Comparison of ENCODE assay signal across 22 cellular contexts in genomic region chr20:5785146-5785545, GRCh38. TPM values are rescaled to one million over a fixed set of nuclear protein-coding genes. Genes with fewer than 3 reads are reported as not detected.
DNase-seq lines count a peak whose midpoint lies in the region; ATAC-seq and TF ChIP-seq lines count a peak whose summit lies in the region.
"Had no signal": no experiment of that assay in that cellular context is flagged by ENCODE, and none has a peak within 500 bp of the region (broad histone marks: within the 10 kb centered on the region; RNA-seq: fewer than 3 reads in every experiment).

No MANE protein-coding gene starts in this region.

- no peaks in the 10 kb centered on the region for H3K27me3 ChIP-seq in naive thymus-derived CD4-positive, alpha-beta T cell (ENCODE audit: control insufficient read depth in 2 of 2, insufficient read depth in 2 of 2, low read length in 2 of 2)
- H3K27me3 ChIP-seq: neural progenitor cell had no signal

- no peak overlapping the region for H3K4me3 Mint-ChIP-seq in stimulated activated naive CD8-positive, alpha-beta T cell treated with anti-CD3 and anti-CD28 coated beads, Interleukin-15, Interleukin-2, amounts not matched to agents 100 ng/mL and 50 ng/mL, for 24 hours
- H3K4me3 Mint-ChIP-seq in naive thymus-derived CD4-positive, alpha-beta T cell: no peak overlapping the region
- H3K4me3 Mint-ChIP-seq: activated CD8-positive, alpha-beta memory T cell treated with anti-CD3 and anti-CD28 coated beads, Interleukin-2, amount 10 ng/mL, durations not matched to agents 7 days and 5 days; activated naive CD8-positive, alpha-beta T cell treated with anti-CD3 and anti-CD28 coated beads for 36 hours; neural progenitor cell; stimulated activated memory B cell treated with anti-CD40 and anti-IgM and Interleukin-4, amounts not matched to agents 10 μg/mL and 1 μg/mL and 100 μg/mL, for 72 hours; T-cell had no signal

- H3K27ac ChIP-seq in naive thymus-derived CD4-positive, alpha-beta T cell (ENCODE audit: low read depth, low read length): no peak overlapping the region
- H3K27ac ChIP-seq: GM23248, neural progenitor cell, psoas muscle, skin epidermis had no signal

- H3K9me3 ChIP-seq in naive thymus-derived CD4-positive, alpha-beta T cell (ENCODE audit: control insufficient read depth in 2 of 3, low read length in 3 of 3): no peaks in the 10 kb centered on the region
- H3K9me3 ChIP-seq: psoas muscle had no signal

- peak overlapping the region; percentile 8 for H3K27ac Mint-ChIP-seq in stimulated activated naive CD8-positive, alpha-beta T cell treated with anti-CD3 and anti-CD28 coated beads, Interleukin-15, Interleukin-2, amounts not matched to agents 100 ng/mL and 50 ng/mL, for 24 hours
- H3K27ac Mint-ChIP-seq in naive thymus-derived CD4-positive, alpha-beta T cell: peak overlapping the region in 8 of 9 donors; percentile 7 to 84 (median 58)
- H3K27ac Mint-ChIP-seq: activated CD8-positive, alpha-beta memory T cell treated with anti-CD3 and anti-CD28 coated beads, Interleukin-2, amount 10 ng/mL, durations not matched to agents 7 days and 5 days; activated naive CD8-positive, alpha-beta T cell treated with anti-CD3 and anti-CD28 coated beads for 36 hours; neural progenitor cell had no signal

- H3K36me3 Mint-ChIP-seq in stimulated activated naive CD8-positive, alpha-beta T cell treated with anti-CD3 and anti-CD28 coated beads, Interleukin-15, Interleukin-2, amounts not matched to agents 100 ng/mL and 50 ng/mL, for 24 hours (ENCODE audit: low read depth): peaks cover 15% of the 10 kb centered on the region
- peaks cover 5 to 22% (median 7%) of the 10 kb centered on the region in 5 donors for H3K36me3 Mint-ChIP-seq in naive thymus-derived CD4-positive, alpha-beta T cell

- ATAC-seq in stimulated activated naive CD8-positive, alpha-beta T cell treated with anti-CD3 and anti-CD28 coated beads, Interleukin-15, Interleukin-2, amounts not matched to agents 100 U/mL and 50 U/mL, for 24 hours: no peak
- no peak for ATAC-seq in naive thymus-derived CD4-positive, alpha-beta T cell
- ATAC-seq in HG03159 (IDR thresholded peaks at IDR 0.05; ENCODE audit: unreplicated experiment) (no peak), HG03439 (IDR thresholded peaks at IDR 0.05; ENCODE audit: unreplicated experiment) (no peak)
- ATAC-seq: activated CD8-positive, alpha-beta memory T cell treated with anti-CD3 and anti-CD28 coated beads, Interleukin-2, amount 10 ng/mL, durations not matched to agents 7 days and 5 days; HepG2; stimulated activated memory B cell treated with anti-CD40 and anti-IgM and Interleukin-4, amounts not matched to agents 10 μg/mL and 1 μg/mL and 100 μg/mL, for 72 hours; T-cell had no signal

- no peak for TF ChIP-seq CTCF in epithelial cell of esophagus (IDR thresholded peaks at IDR 0.05; ENCODE audit: insufficient read depth, low read depth, low read length, missing control alignments)

- DNase-seq in stimulated activated naive CD8-positive, alpha-beta T cell treated with anti-CD3 and anti-CD28 coated beads, Interleukin-15, Interleukin-2, amounts not matched to agents 100 U/mL and 50 U/mL, for 24 hours: no peak
- DNase-seq in epithelial cell of esophagus (ENCODE audit: low read depth): peak; percentile 84
- DNase-seq in naive thymus-derived CD4-positive, alpha-beta T cell: no peak
- DNase-seq in T1000 (lab: John Stamatoyannopoulos, UW): no peak
- DNase-seq in mesenteric fat pad (ENCODE audit: low spot score): no peak
- DNase-seq: activated CD4-positive, alpha-beta T cell treated with anti-CD3 and anti-CD28 coated beads for 4 hours; activated CD8-positive, alpha-beta memory T cell treated with anti-CD3 and anti-CD28 coated beads, Interleukin-2, amount 10 ng/mL, durations not matched to agents 7 days and 5 days; activated naive CD8-positive, alpha-beta T cell treated with anti-CD3 and anti-CD28 coated beads for 36 hours; effector memory CD4-positive, alpha-beta T cell; GM23248; midbrain; NCI-H1105 treated with DMSO at 0.1 percent for 48 hours; NCI-H446 treated with DMSO at 0.1 percent for 48 hours; psoas muscle; T-cell had no signal

- peaks cover 0 to 34% (median 0%) of the 10 kb centered on the region in 3 experiments for H3K36me3 ChIP-seq in naive thymus-derived CD4-positive, alpha-beta T cell (ENCODE audit: control insufficient read depth in 2 of 3, insufficient read depth in 3 of 3, low read length in 3 of 3)
- H3K36me3 ChIP-seq: neural progenitor cell had no signal

- H3K4me1 Mint-ChIP-seq in stimulated activated naive CD8-positive, alpha-beta T cell treated with anti-CD3 and anti-CD28 coated beads, Interleukin-15, Interleukin-2, amounts not matched to agents 100 ng/mL and 50 ng/mL, for 24 hours (ENCODE audit: low read depth): peaks cover 6% of the 10 kb centered on the region
- peaks cover 2 to 30% (median 15%) of the 10 kb centered on the region in 7 donors for H3K4me1 Mint-ChIP-seq in naive thymus-derived CD4-positive, alpha-beta T cell

- H3K27me3 Mint-ChIP-seq in stimulated activated naive CD8-positive, alpha-beta T cell treated with anti-CD3 and anti-CD28 coated beads, Interleukin-15, Interleukin-2, amounts not matched to agents 100 ng/mL and 50 ng/mL, for 24 hours: no peaks in the 10 kb centered on the region
- no peaks in the 10 kb centered on the region for H3K27me3 Mint-ChIP-seq in naive thymus-derived CD4-positive, alpha-beta T cell
- H3K27me3 Mint-ChIP-seq: activated CD8-positive, alpha-beta memory T cell treated with anti-CD3 and anti-CD28 coated beads, Interleukin-2, amount 10 ng/mL, durations not matched to agents 7 days and 5 days; activated naive CD8-positive, alpha-beta T cell treated with anti-CD3 and anti-CD28 coated beads for 36 hours; stimulated activated memory B cell treated with anti-CD40 and anti-IgM and Interleukin-4, amounts not matched to agents 10 μg/mL and 1 μg/mL and 100 μg/mL, for 72 hours; T-cell had no signal

- H3K4me3 ChIP-seq in epithelial cell of esophagus (ENCODE audit: low read length): no peak overlapping the region
- H3K4me3 ChIP-seq in naive thymus-derived CD4-positive, alpha-beta T cell (ENCODE audit: low read length): no peak overlapping the region
- H3K4me3 ChIP-seq: GM23248, neural progenitor cell, psoas muscle, skin epidermis had no signal

- no peaks in the 10 kb centered on the region for H3K9me3 Mint-ChIP-seq in stimulated activated naive CD8-positive, alpha-beta T cell treated with anti-CD3 and anti-CD28 coated beads, Interleukin-15, Interleukin-2, amounts not matched to agents 100 ng/mL and 50 ng/mL, for 24 hours
- no peaks in the 10 kb centered on the region for H3K9me3 Mint-ChIP-seq in naive thymus-derived CD4-positive, alpha-beta T cell
- H3K9me3 Mint-ChIP-seq: activated naive CD8-positive, alpha-beta T cell treated with anti-CD3 and anti-CD28 coated beads for 36 hours; neural progenitor cell; stimulated activated memory B cell treated with anti-CD40 and anti-IgM and Interleukin-4, amounts not matched to agents 10 μg/mL and 1 μg/mL and 100 μg/mL, for 72 hours; T-cell had no signal

- no peaks in the 10 kb centered on the region for H3K4me1 ChIP-seq in naive thymus-derived CD4-positive, alpha-beta T cell (ENCODE audit: control insufficient read depth in 2 of 2, insufficient read depth in 2 of 2, low read length in 2 of 2)
- H3K4me1 ChIP-seq: neural progenitor cell had no signal

- CTCF ChIA-PET in naive thymus-derived CD4-positive, alpha-beta T cell (lab: Charles Lee): interaction anchor here (0.7 to 5.5 kb wide), 4 partner anchors 215 to 256 kb away, joined by 3 to 66 read pairs (median 4); no protein-coding TSS in a partner anchor

- POLR2A ChIA-PET in naive thymus-derived CD4-positive, alpha-beta T cell (lab: Charles Lee): no interaction called here

- intact Hi-C loops in naive thymus-derived CD4-positive, alpha-beta T cell (cut with micrococcal nuclease): loop anchor here in 1 of 2 donors (10.0 kb wide), 1 partner anchor 290 kb away; no protein-coding TSS in a partner anchor

RNA-seq across cellular contexts. Expression of gene SHLD1, which starts 34.9 kb away (rescaled TPM):
- 10 to 100 TPM; 12.1 to 14.2 (median 13.2) TPM for total RNA-seq in naive thymus-derived CD4-positive, alpha-beta T cell
- polyA plus RNA-seq in naive thymus-derived CD4-positive, alpha-beta T cell: 10 to 100 TPM; 17.7 to 20.7 TPM
- 3.1 TPM for total RNA-seq in mesenteric fat pad
